In genomic region chr15:73052679-73053397, GRCh38 we compare ENCODE assay signal across 8 cellular contexts. TPM values are rescaled to one million over a fixed set of nuclear protein-coding genes. Genes with fewer than 3 reads are reported as not detected.
DNase-seq lines count a peak whose midpoint lies in the region; ATAC-seq and TF ChIP-seq lines count a peak whose summit lies in the region.

No MANE protein-coding gene starts in this region.

- no peaks in the 10 kb centered on the region for H3K27me3 ChIP-seq in testis

- no peaks in the 10 kb centered on the region for H3K36me3 ChIP-seq in testis (ENCODE audit: low read depth, missing control alignments)

- no peaks in the 10 kb centered on the region for H3K9me3 ChIP-seq in testis

- no peaks in the 10 kb centered on the region for H3K9me3 Mint-ChIP-seq in activated T-cell treated with anti-CD3 and anti-CD28 coated beads, Interleukin-2, amount 50 U/mL, for 4 hours
- peaks cover 0 to 2% (median 0%) of the 10 kb centered on the region in 7 donors for H3K9me3 Mint-ChIP-seq in naive B cell

- peaks cover 14% of the 10 kb centered on the region for H3K4me1 ChIP-seq in testis

- H3K4me3 Mint-ChIP-seq in activated T-cell treated with anti-CD3 and anti-CD28 coated beads, Interleukin-2, amount 50 U/mL, for 4 hours, result peak overlapping the region; percentile 81
- peak overlapping the region; percentile 79 to 92 (median 85) for H3K4me3 Mint-ChIP-seq in naive B cell

- ATAC-seq in GM18498 (IDR thresholded peaks at IDR 0.05; ENCODE audit: unreplicated experiment) (peak; percentile 29), HG03135 (IDR thresholded peaks at IDR 0.05; ENCODE audit: unreplicated experiment) (peak; percentile 11), naive B cell (ENCODE audit: low read depth in 2 of 2) (peak; percentile 39 to 48), HG03159 (IDR thresholded peaks at IDR 0.05; ENCODE audit: unreplicated experiment) (no peak)
- ATAC-seq in activated T-cell treated with anti-CD3 and anti-CD28 coated beads, Interleukin-2, amount 50 U/mL, for 4 hours, result peak; percentile 58

- H3K4me1 Mint-ChIP-seq in activated T-cell treated with anti-CD3 and anti-CD28 coated beads, Interleukin-2, amount 50 U/mL, for 4 hours (ENCODE audit: low read depth), result peaks cover 9% of the 10 kb centered on the region
- H3K4me1 Mint-ChIP-seq in naive B cell, result peaks cover 6 to 10% (median 7%) of the 10 kb centered on the region in 3 donors

- no peak for TF ChIP-seq POLR2A in testis (IDR thresholded peaks at IDR 0.05)

- 0% methylated on average over 11 to 37 of the region's 59 CpGs for WGBS in testis, 2 donors

- peak overlapping the region; percentile 72 to 82 for H3K27ac ChIP-seq in testis

- H3K36me3 Mint-ChIP-seq in activated T-cell treated with anti-CD3 and anti-CD28 coated beads, Interleukin-2, amount 50 U/mL, for 4 hours (ENCODE audit: insufficient read depth), result no peaks in the 10 kb centered on the region
- no peaks in the 10 kb centered on the region for H3K36me3 Mint-ChIP-seq in naive B cell

- intact Hi-C loops in testis (cut with DNase I; ENCODE audit: low total_unique reads), result no loop called here

- peak overlapping the region in 4 of 6 donors; percentile 42 to 80 (median 62) for H3K27ac Mint-ChIP-seq in naive B cell

- peak; percentile 75 for DNase-seq in NCI-H82 treated with DMSO at 0.1 percent for 48 hours (lab: John Stamatoyannopoulos, UW; ENCODE audit: unreplicated experiment)
- peak; percentile 12 for DNase-seq in activated T-cell treated with anti-CD3 and anti-CD28 coated beads, Interleukin-2, amount 50 U/mL, for 4 hours
- DNase-seq in fibroblast of pulmonary artery (ENCODE audit: low read depth), result peak; percentile 29
- peak; percentile 5 for DNase-seq in naive B cell
- DNase-seq in testis, result peak; percentile 71

- TF ChIP-seq CTCF in fibroblast of pulmonary artery (IDR thresholded peaks at IDR 0.05; ENCODE audit: low read length, missing control alignments), result peak; percentile 15
- TF ChIP-seq CTCF in testis (IDR thresholded peaks at IDR 0.05), result peak in 2 of 3 experiments; percentile 23 to 31

- peak overlapping the region; percentile 58 for H3K4me3 ChIP-seq in fibroblast of pulmonary artery (replicated peaks; ENCODE audit: low read depth, low read length)
- H3K4me3 ChIP-seq in testis, result peak overlapping the region; percentile 76 to 93

- peaks cover 5% of the 10 kb centered on the region for H3K27me3 Mint-ChIP-seq in activated T-cell treated with anti-CD3 and anti-CD28 coated beads, Interleukin-2, amount 50 U/mL, for 4 hours (ENCODE audit: low read depth)
- H3K27me3 Mint-ChIP-seq in naive B cell, result peaks cover 26 to 35% (median 33%) of the 10 kb centered on the region in 3 donors

RNA-seq across cellular contexts. Expression of gene NEO1, which starts 0.6 kb away (rescaled TPM):
- total RNA-seq in activated T-cell treated with anti-CD3 and anti-CD28 coated beads, Interleukin-2, amount 50 U/mL, for 4 hours, result 1 to 10 TPM; 4.7 to 5.2 (median 4.9) TPM
- polyA plus RNA-seq in naive B cell (ENCODE audit: low read depth in 6 of 6) (1 to 10 TPM in 1 of 6 donors, under 1 TPM in 4, not detected in 1; 0.48 to 2.1 (median 0.85) TPM), testis (ENCODE audit: insufficient read depth, low read depth, low replicate concordance) (50.2 TPM)
- 10 to 100 TPM; 42.2 to 57.4 TPM for total RNA-seq in testis

Comparison
In these comparisons a context has a peak if more than half of its experiments do, and no peak if none do; other contexts are left out.
1. DNase-seq: peak in every context shown above with its lines; median percentile 75 in NCI-H82 treated with DMSO at 0.1 percent for 48 hours; 71 in testis; 29 in fibroblast of pulmonary artery; 12 in activated T-cell treated with anti-CD3 and anti-CD28 coated beads, Interleukin-2, amount 50 U/mL, for 4 hours; 5 in naive B cell.
2. RNA of gene NEO1, which starts 0.6 kb away (total RNA-seq): 42.2 to 57.4 TPM in testis; 4.7 to 5.2 TPM in activated T-cell treated with anti-CD3 and anti-CD28 coated beads, Interleukin-2, amount 50 U/mL, for 4 hours; every median in the first group is over 4 times any median in the second.